In genomic region chr1:116826818-116827606, GRCh38 we compare ENCODE assay signal across 1 cellular context.
A peak's percentile ranks its signal among the peaks of the same experiment; 100 is the strongest.
TF ChIP-seq lines count a peak whose summit lies in the region.

No MANE protein-coding gene starts in this region.

TF ChIP-seq in GM12878, 131 proteins besides CTCF, POLR2A, EP300 and RAD21 (continued from another document and continues in another):
- TF ChIP-seq FOXK2 (IDR thresholded peaks at IDR 0.05) (no peak), TBL1XR1 (IDR thresholded peaks at IDR 0.05; ENCODE audit: low read depth, low read length) (peak; percentile 59; the same call in 1 of the 2 replicates), NFIC (IDR thresholded peaks at IDR 0.05; ENCODE audit: low read depth, low read length) (peak; percentile 99), MTA2 (IDR thresholded peaks at IDR 0.05; ENCODE audit: low read depth) (peak; percentile 88), TCF12 (IDR thresholded peaks at IDR 0.05; ENCODE audit: low read depth, low read length) (peak; percentile 81; the same call in 1 of the 2 replicates), ELK1 (IDR thresholded peaks at IDR 0.05; ENCODE audit: low read depth, low read length) (no peak), GABPA (IDR thresholded peaks at IDR 0.05; ENCODE audit: low read depth) (peak; percentile 66), SMARCA5 (IDR thresholded peaks at IDR 0.05) (0 out of 2 replicates have a peak, but pooled peaks have one; percentile 59), IRF5 (IDR thresholded peaks at IDR 0.05; ENCODE audit: borderline replicate concordance) (no peak), ZNF24 (IDR thresholded peaks at IDR 0.05) (0 out of 2 replicates have a peak, but pooled peaks have one; percentile 15), IKZF2 (IDR thresholded peaks at IDR 0.05) (peak; percentile 97 to 98), ZSCAN29 (IDR thresholded peaks at IDR 0.05) (no peak), BCL11A (IDR thresholded peaks at IDR 0.05; ENCODE audit: low read depth, low read length) (peak; percentile 83), BHLHE40 (IDR thresholded peaks at IDR 0.05; ENCODE audit: borderline replicate concordance in 1 of 2, low read depth in 2 of 2, low read length in 1 of 2) (peak; percentile 24 to 47; a peak in 2 of 4 replicates), MXI1 (IDR thresholded peaks at IDR 0.05; ENCODE audit: low read depth, low read length) (no peak), FOXM1 (IDR thresholded peaks at IDR 0.05; ENCODE audit: low read depth, low read length) (peak; percentile 94), NFXL1 (IDR thresholded peaks at IDR 0.05; ENCODE audit: borderline replicate concordance) (no peak), RFX5 (IDR thresholded peaks at IDR 0.05; ENCODE audit: low read depth, low read length) (no peak), POU2F2 (IDR thresholded peaks at IDR 0.05; ENCODE audit: borderline replicate concordance, low read depth, low read length) (peak; percentile 63; the same call in 1 of the 3 replicates), ZZZ3 (IDR thresholded peaks at IDR 0.05; ENCODE audit: control insufficient read depth, insufficient read length, low read depth) (no peak), TARDBP (IDR thresholded peaks at IDR 0.05; ENCODE audit: borderline replicate concordance) (0 out of 2 replicates have a peak, but pooled peaks have one; percentile 13), FOS (IDR thresholded peaks at IDR 0.05; ENCODE audit: borderline replicate concordance, extremely low read depth, insufficient read length) (no peak), IKZF1 (conservative IDR thresholded peaks at IDR 0.05) (peak; percentile 97), CBX5 (IDR thresholded peaks at IDR 0.05; ENCODE audit: low read depth) (peak; percentile 85; the same call in 1 of the 2 replicates), ZNF622 (IDR thresholded peaks at IDR 0.05) (no peak), CREB1 (IDR thresholded peaks at IDR 0.05; ENCODE audit: low read depth) (peak; percentile 70; the same call in 1 of the 2 replicates), ATF7 (IDR thresholded peaks at IDR 0.05; ENCODE audit: low read depth) (peak; percentile 90), ZBED1 (IDR thresholded peaks at IDR 0.05; ENCODE audit: borderline replicate concordance) (peak; percentile 91; the same call in 1 of the 2 replicates), ATF3 (IDR thresholded peaks at IDR 0.05; ENCODE audit: borderline replicate concordance, extremely low read depth, low read depth, low read length) (no peak), SRF (IDR thresholded peaks at IDR 0.05; ENCODE audit: low read depth in 2 of 2, low read length in 2 of 2) (peak in 1 of 2 experiments; percentile 75; a peak in 1 of 4 replicates), GATAD2B (conservative IDR thresholded peaks at IDR 0.05; ENCODE audit: low read depth) (no peak), CREM (IDR thresholded peaks at IDR 0.05; ENCODE audit: low read depth) (peak; percentile 87; the same call in 1 of the 2 replicates), DPF2 (IDR thresholded peaks at IDR 0.05) (peak; percentile 96), RCOR1 (conservative IDR thresholded peaks at IDR 0.05; ENCODE audit: low read depth, low read length) (0 out of 2 replicates have a peak, but pooled peaks have one; percentile 45), LARP7 (IDR thresholded peaks at IDR 0.05) (no peak), MYC (IDR thresholded peaks at IDR 0.05; ENCODE audit: insufficient read depth, insufficient read length, insufficient replicate concordance, low read length, severe bottlenecking) (no peak), SREBF1 (IDR thresholded peaks at IDR 0.05; ENCODE audit: low read length) (0 out of 2 replicates have a peak, but pooled peaks have one; percentile 4), ZNF592 (IDR thresholded peaks at IDR 0.05) (no peak), NR2F1 (conservative IDR thresholded peaks at IDR 0.05) (peak; percentile 82), ZBTB33 (IDR thresholded peaks at IDR 0.05) (no peak), ZNF274 (IDR thresholded peaks at IDR 0.05; ENCODE audit: insufficient read depth, insufficient read length) (no peak), PBX3 (IDR thresholded peaks at IDR 0.05; ENCODE audit: insufficient replicate concordance, low read depth, low read length) (peak; percentile 95), TCF3 (IDR thresholded peaks at IDR 0.05; ENCODE audit: borderline replicate concordance, insufficient read depth, low read depth, low read length) (peak; percentile 84), MTA3 (IDR thresholded peaks at IDR 0.05; ENCODE audit: borderline replicate concordance, low read length) (peak; percentile 95; the same call in 1 of the 2 replicates), RELA (IDR thresholded peaks at IDR 0.05; ENCODE audit: borderline replicate concordance, partially characterized antibody) (peak; percentile 44), BCL3 (IDR thresholded peaks at IDR 0.05; ENCODE audit: borderline replicate concordance, insufficient read depth, low read depth, low read length, poor library complexity, severe bottlenecking) (peak; percentile 69), PKNOX1 (IDR thresholded peaks at IDR 0.05) (peak; percentile 98), ESRRA (IDR thresholded peaks at IDR 0.05; ENCODE audit: low read length) (no peak), HDAC6 (IDR thresholded peaks at IDR 0.05; ENCODE audit: unreplicated experiment) (no peak), EED (IDR thresholded peaks at IDR 0.05; ENCODE audit: low read depth) (peak; percentile 100), CEBPB (IDR thresholded peaks at IDR 0.05; ENCODE audit: borderline replicate concordance in 1 of 2, low read depth in 2 of 2, low read length in 2 of 2) (peak in 1 of 2 experiments; percentile 94; a peak in 1 of 4 replicates), SIN3A (IDR thresholded peaks at IDR 0.05; ENCODE audit: low read depth, low read length) (no peak), ATF2 (IDR thresholded peaks at IDR 0.05; ENCODE audit: low read length) (peak; percentile 96), WRNIP1 (IDR thresholded peaks at IDR 0.05; ENCODE audit: borderline replicate concordance, low read depth, low read length) (no peak), ETV6 (conservative IDR thresholded peaks at IDR 0.05 in 1 of 2, IDR thresholded peaks at IDR 0.05 in 1 of 2; ENCODE audit: borderline replicate concordance in 1 of 2, low read depth in 1 of 2) (peak in 1 of 2 experiments; percentile 98; a peak in 2 of 4 replicates), PML (IDR thresholded peaks at IDR 0.05; ENCODE audit: low read length) (peak; percentile 84; the same call in 1 of the 2 replicates), CBFB (IDR thresholded peaks at IDR 0.05; ENCODE audit: low read depth) (0 out of 2 replicates have a peak, but pooled peaks have one; percentile 36)
